1 cellular context compared by ENCODE assay signal in genomic region chr2:122238006-122238559, GRCh38.
TF ChIP-seq lines count a peak whose summit lies in the region.

No MANE protein-coding gene starts in this region.

TF ChIP-seq in SK-N-SH, 30 proteins besides CTCF, POLR2A, EP300 and RAD21 (continued from another document):
- TF ChIP-seq USF2 (IDR thresholded peaks at IDR 0.05; ENCODE audit: borderline replicate concordance, low read depth, low read length): no peak
- no peak for TF ChIP-seq FOXJ3 (CRISPR knock-in tag; IDR thresholded peaks at IDR 0.05)
- no peak for TF ChIP-seq RXRA (IDR thresholded peaks at IDR 0.05; ENCODE audit: borderline replicate concordance, low read depth)
- no peak for TF ChIP-seq JUND (IDR thresholded peaks at IDR 0.05)
- no peak for TF ChIP-seq YY1 (IDR thresholded peaks at IDR 0.05; ENCODE audit: low read depth)
- no peak for TF ChIP-seq RCOR1 (IDR thresholded peaks at IDR 0.05; ENCODE audit: low read length)
- no peak for TF ChIP-seq POLR2AphosphoS5 (IDR thresholded peaks at IDR 0.05; ENCODE audit: low read depth, low read length)
- TF ChIP-seq MEF2A (IDR thresholded peaks at IDR 0.05; ENCODE audit: borderline replicate concordance, low read depth): no peak
